9 cellular contexts compared by ENCODE assay signal in the genomic region with DNA sequence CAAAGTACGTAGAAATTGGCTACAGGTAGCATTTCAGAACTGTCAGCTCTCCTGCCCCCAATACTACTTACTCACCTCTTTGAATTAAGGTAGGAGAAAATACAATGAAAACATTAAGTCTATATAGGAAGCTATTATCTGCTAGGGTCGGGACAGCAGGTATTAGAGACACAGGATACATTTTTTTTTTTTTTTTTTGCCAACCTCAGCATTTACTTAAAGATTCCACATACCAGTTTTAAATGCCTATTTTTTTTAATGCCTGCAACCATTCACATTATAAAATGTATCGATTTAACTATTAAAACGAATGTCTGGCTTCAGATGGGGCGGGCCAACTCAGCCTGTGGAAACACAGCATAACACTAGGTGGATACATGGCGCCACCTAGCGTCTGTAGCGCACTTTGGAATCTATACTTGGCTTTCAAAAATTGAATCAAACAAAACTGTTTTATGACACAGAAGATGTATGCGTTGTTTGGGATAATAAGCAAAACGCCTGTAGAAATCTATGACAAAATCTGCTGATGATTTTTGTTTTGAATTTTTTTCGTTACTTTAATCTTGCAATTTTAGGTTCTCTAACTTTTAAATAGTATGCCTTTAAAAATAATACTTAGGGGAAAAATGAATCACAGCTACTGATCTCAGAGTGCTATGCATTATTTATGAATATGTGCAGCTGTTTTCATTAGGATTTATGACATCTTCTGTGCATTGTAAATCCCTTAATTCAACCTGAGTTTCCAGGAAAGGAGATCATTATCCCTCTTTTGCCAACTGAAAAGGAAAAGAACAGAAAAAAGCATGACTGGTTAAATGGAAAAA.
A peak's percentile ranks its signal among the peaks of the same experiment; 100 is the strongest.
DNase-seq lines count a peak whose midpoint lies in the region; ATAC-seq and TF ChIP-seq lines count a peak whose summit lies in the region.
"Had no signal": no experiment of that assay in that cellular context is flagged by ENCODE, and none has a peak within 500 bp of the region (broad histone marks: within the 10 kb centered on the region; RNA-seq: fewer than 3 reads in every experiment).

No MANE protein-coding gene starts in this region.

- H3K27me3 ChIP-seq in smooth muscle cell (ENCODE audit: low read depth) = no peaks in the 10 kb centered on the region
- H3K27me3 ChIP-seq: BLaER1 treated with 17β-estradiol and CSF1 and Interleukin-3, amounts not matched to agents 10 nM and 100 nM had no signal

- no peaks in the 10 kb centered on the region for H3F3A ChIP-seq in smooth muscle cell (ENCODE audit: low read depth)

- H3K36me3 ChIP-seq in smooth muscle cell (ENCODE audit: low read depth) = no peaks in the 10 kb centered on the region
- H3K36me3 ChIP-seq: BLaER1 treated with 17β-estradiol and CSF1 and Interleukin-3, amounts not matched to agents 10 nM and 100 nM had no signal

- no peak overlapping the region for H3K4me3 ChIP-seq in smooth muscle cell
- H3K4me3 ChIP-seq: BLaER1 treated with 17β-estradiol and CSF1 and Interleukin-3, amounts not matched to agents 10 nM and 100 nM had no signal

- no peak overlapping the region for H2AFZ ChIP-seq in smooth muscle cell (ENCODE audit: low read depth)

- no peak overlapping the region for H3K27ac ChIP-seq in smooth muscle cell (ENCODE audit: low read depth)
- H3K27ac ChIP-seq: BLaER1 treated with 17β-estradiol and CSF1 and Interleukin-3, amounts not matched to agents 10 nM and 100 nM had no signal

- peak; percentile 97 for TF ChIP-seq CTCF in smooth muscle cell (IDR thresholded peaks at IDR 0.05; ENCODE audit: borderline replicate concordance, insufficient read depth, poor library complexity, severe bottlenecking)

- peak; percentile 81 for DNase-seq in NCI-H2196 (lab: John Stamatoyannopoulos, UW; ENCODE audit: unreplicated experiment)
- DNase-seq in NCI-H2196 treated with DMSO at 0.1 percent for 48 hours (lab: John Stamatoyannopoulos, UW; ENCODE audit: unreplicated experiment) = no peak
- DNase-seq in NCI-H1105 (lab: John Stamatoyannopoulos, UW) = peak; percentile 69
- peak; percentile 12 to 64 (median 57) for DNase-seq in T-helper 2 cell
- DNase-seq in anterior cingulate cortex (lab: John Stamatoyannopoulos, UW) = peak in 53 of 58 donors; percentile 6 to 92 (median 49)
- DNase-seq in hepatic stellate cell (ENCODE audit: low spot score) = peak; percentile 35
- DNase-seq in smooth muscle cell (lab: John Stamatoyannopoulos, UW; ENCODE audit: unreplicated experiment) = peak; percentile 20

- no peak overlapping the region for H3K4me2 ChIP-seq in smooth muscle cell
- H3K4me2 ChIP-seq: BLaER1 treated with 17β-estradiol and CSF1 and Interleukin-3, amounts not matched to agents 10 nM and 100 nM had no signal

- no peaks in the 10 kb centered on the region for H3K79me2 ChIP-seq in smooth muscle cell (ENCODE audit: low read depth)

- no peaks in the 10 kb centered on the region for H4K20me1 ChIP-seq in smooth muscle cell (ENCODE audit: low read depth)
- H4K20me1 ChIP-seq: BLaER1 treated with 17β-estradiol and CSF1 and Interleukin-3, amounts not matched to agents 10 nM and 100 nM had no signal

- 26% methylated on average over 11 of the region's 11 CpGs for WGBS in smooth muscle cell (ENCODE audit: low lambda C conversion rate)

- ATAC-seq in HG02678 (IDR thresholded peaks at IDR 0.05; ENCODE audit: unreplicated experiment) = peak; percentile 89

- H3K9ac ChIP-seq in smooth muscle cell (ENCODE audit: low read depth) = no peak overlapping the region
- H3K9ac ChIP-seq: BLaER1 treated with 17β-estradiol and CSF1 and Interleukin-3, amounts not matched to agents 10 nM and 100 nM had no signal

- H3K9me3 ChIP-seq in smooth muscle cell (replicated peaks; ENCODE audit: low read depth) = no peaks in the 10 kb centered on the region
- H3K9me3 ChIP-seq: BLaER1 treated with 17β-estradiol and CSF1 and Interleukin-3, amounts not matched to agents 10 nM and 100 nM had no signal

- H3K4me1 ChIP-seq in smooth muscle cell (ENCODE audit: low read depth) = no peaks in the 10 kb centered on the region
- H3K4me1 ChIP-seq: BLaER1 treated with 17β-estradiol and CSF1 and Interleukin-3, amounts not matched to agents 10 nM and 100 nM had no signal
